In genomic region chr1:32769524-32770220, GRCh38 we compare ENCODE assay signal across 16 cellular contexts. TPM values are rescaled to one million over a fixed set of nuclear protein-coding genes. Genes with fewer than 3 reads are reported as not detected.
A peak's percentile ranks its signal among the peaks of the same experiment; 100 is the strongest.
DNase-seq lines count a peak whose midpoint lies in the region; ATAC-seq, FAIRE-seq and TF ChIP-seq lines count a peak whose summit lies in the region.
"Had no signal": no experiment of that assay in that cellular context is flagged by ENCODE, and none has a peak within 500 bp of the region (broad histone marks: within the 10 kb centered on the region; RNA-seq: fewer than 3 reads in every experiment).

No MANE protein-coding gene starts in this region.

- H3K27me3 ChIP-seq in astrocyte (ENCODE audit: insufficient read depth, low read length) (no peaks in the 10 kb centered on the region), keratinocyte (ENCODE audit: control insufficient read depth, extremely low read depth, insufficient read depth, low read length) (no peaks in the 10 kb centered on the region), gastroesophageal sphincter (no peaks in the 10 kb centered on the region)

- H3K4me3 Mint-ChIP-seq in HFFc6 (no peak overlapping the region; the same call in 1 of the 2 replicates), astrocyte (ENCODE audit: unreplicated experiment) (no peak overlapping the region), WTC11 (no peak overlapping the region)
- no peak overlapping the region for H3K4me3 Mint-ChIP-seq in activated T-cell treated with anti-CD3 and anti-CD28 coated beads, Interleukin-2, amount 50 U/mL, for 24 hours
- H3K4me3 Mint-ChIP-seq: activated T-cell treated with anti-CD3 and anti-CD28 coated beads, Interleukin-2, amount 50 U/mL, for 72 hours had no signal

- CTCF ChIA-PET in WTC11 (lab: Charles Lee) = interaction anchor here (6.6 to 10.0 kb wide), 2 partner anchors 13 to 59 kb away, joined by 89 to 262 read pairs; no protein-coding TSS in a partner anchor

- POLR2A ChIA-PET in WTC11 (lab: Charles Lee) = no interaction called here

- H3K27ac Mint-ChIP-seq in HFFc6 (peak overlapping the region; percentile 66), astrocyte (ENCODE audit: unreplicated experiment) (no peak overlapping the region), WTC11 (no peak overlapping the region)
- H3K27ac Mint-ChIP-seq in activated T-cell treated with anti-CD3 and anti-CD28 coated beads, Interleukin-2, amount 50 U/mL, for 24 hours = no peak overlapping the region
- H3K27ac Mint-ChIP-seq: activated T-cell treated with anti-CD3 and anti-CD28 coated beads, Interleukin-2, amount 50 U/mL, for 72 hours had no signal

- H3K79me2 ChIP-seq in astrocyte (ENCODE audit: insufficient read depth, low read length) (peaks cover 26% of the 10 kb centered on the region), keratinocyte (ENCODE audit: control insufficient read depth, insufficient read depth, low read length) (peaks cover 30% of the 10 kb centered on the region)

- H3K9me3 Mint-ChIP-seq in HFFc6 = no peaks in the 10 kb centered on the region
- no peaks in the 10 kb centered on the region for H3K9me3 Mint-ChIP-seq in astrocyte (ENCODE audit: unreplicated experiment)
- H3K9me3 Mint-ChIP-seq in WTC11 = no peaks in the 10 kb centered on the region
- H3K9me3 Mint-ChIP-seq in activated T-cell treated with anti-CD3 and anti-CD28 coated beads, Interleukin-2, amount 50 U/mL, for 24 hours = no peaks in the 10 kb centered on the region
- H3K9me3 Mint-ChIP-seq: activated T-cell treated with anti-CD3 and anti-CD28 coated beads, Interleukin-2, amount 50 U/mL, for 72 hours had no signal

- TF ChIP-seq CTCF in HFFc6 (IDR thresholded peaks at IDR 0.05) (no peak), astrocyte (IDR thresholded peaks at IDR 0.05; ENCODE audit: insufficient read depth, low read depth, low read length) (no peak), keratinocyte (optimal IDR thresholded peaks at IDR 0.05 in 1 of 3, IDR thresholded peaks at IDR 0.05 in 1 of 3, conservative IDR thresholded peaks at IDR 0.05 in 1 of 3; ENCODE audit: extremely low read depth in 1 of 3, insufficient read depth in 2 of 3, low read length in 3 of 3) (no peak), WTC11 (IDR thresholded peaks at IDR 0.05) (no peak), gastroesophageal sphincter (IDR thresholded peaks at IDR 0.05) (no peak)

- TF ChIP-seq EP300 in gastroesophageal sphincter (IDR thresholded peaks at IDR 0.05) = no peak

- H3K4me2 ChIP-seq in astrocyte (ENCODE audit: low read length) = no peak overlapping the region
- H3K4me2 ChIP-seq in keratinocyte (ENCODE audit: control insufficient read depth, extremely low read depth, insufficient read depth, low read depth, low read length) = peak overlapping the region; percentile 35

- dilution Hi-C loops in keratinocyte (cut with MboI; ENCODE audit: extremely low pct_ligation_motif_present, low sequenced_read_pairs) = no loop called here

- H3K36me3 Mint-ChIP-seq in HFFc6 (ENCODE audit: low read depth) = no peaks in the 10 kb centered on the region; the same call in 1 of the 2 replicates
- H3K36me3 Mint-ChIP-seq in astrocyte (ENCODE audit: low read depth, unreplicated experiment) = peaks cover 18% of the 10 kb centered on the region
- H3K36me3 Mint-ChIP-seq in WTC11 = peaks cover 21% of the 10 kb centered on the region
- H3K36me3 Mint-ChIP-seq in activated T-cell treated with anti-CD3 and anti-CD28 coated beads, Interleukin-2, amount 50 U/mL, for 24 hours (ENCODE audit: low read depth) = peaks cover 22% of the 10 kb centered on the region

- peaks cover 2% of the 10 kb centered on the region for H3K27me3 Mint-ChIP-seq in HFFc6 (ENCODE audit: insufficient read depth)
- H3K27me3 Mint-ChIP-seq in astrocyte (ENCODE audit: low read depth, unreplicated experiment) = no peaks in the 10 kb centered on the region
- no peaks in the 10 kb centered on the region for H3K27me3 Mint-ChIP-seq in WTC11 (ENCODE audit: low read depth)
- no peaks in the 10 kb centered on the region for H3K27me3 Mint-ChIP-seq in activated T-cell treated with anti-CD3 and anti-CD28 coated beads, Interleukin-2, amount 50 U/mL, for 24 hours

- DNase-seq in AG08395 (ENCODE audit: low spot score) (peak; percentile 68), HFFc6 (no peak), astrocyte (ENCODE audit: low read depth) (peak; percentile 37), keratinocyte (ENCODE audit: low read depth, low spot score) (no peak), WTC11 (ENCODE audit: low spot score) (no peak), cortex of kidney (lab: John Stamatoyannopoulos, UW) (no peak)
- no peak for DNase-seq in activated T-cell treated with anti-CD3 and anti-CD28 coated beads, Interleukin-2, amount 50 U/mL, for 24 hours
- DNase-seq: activated CD4-positive, alpha-beta T cell treated with anti-CD3 and anti-CD28 coated beads for 1 hour; activated T-cell treated with anti-CD3 and anti-CD28 coated beads, Interleukin-2, amount 50 U/mL, for 72 hours; NCI-H146; NCI-H748 treated with DMSO at 0.1 percent for 48 hours; stimulated activated naive CD4-positive, alpha-beta T cell treated with Interleukin-2 at 50 U/mL for 16 hours had no signal

- H3K9me1 ChIP-seq in keratinocyte (ENCODE audit: control insufficient read depth, extremely low read depth, insufficient read depth, low read length) = no peaks in the 10 kb centered on the region

- H3K36me3 ChIP-seq in astrocyte (ENCODE audit: insufficient read depth, low read length) (peaks cover 5% of the 10 kb centered on the region), keratinocyte (ENCODE audit: control insufficient read depth in 2 of 2, extremely low read depth in 1 of 2, insufficient read depth in 2 of 2, low read length in 2 of 2) (peaks cover 28 to 37% of the 10 kb centered on the region in 2 experiments), gastroesophageal sphincter (peaks cover 0 to 54% of the 10 kb centered on the region in 2 donors)

- peaks cover 29% of the 10 kb centered on the region for H4K20me1 ChIP-seq in astrocyte (ENCODE audit: insufficient read depth, low read length)
- H4K20me1 ChIP-seq in keratinocyte (ENCODE audit: control insufficient read depth, extremely low read depth, insufficient read depth, low read length) = peaks cover 10% of the 10 kb centered on the region

- H3K9ac ChIP-seq in astrocyte (ENCODE audit: low read length) (no peak overlapping the region), keratinocyte (ENCODE audit: control insufficient read depth, extremely low read depth, insufficient read depth, low read length) (no peak overlapping the region)

- H3K4me3 ChIP-seq in astrocyte (ENCODE audit: insufficient read depth, low read depth, low read length) (no peak overlapping the region), keratinocyte (ENCODE audit: control insufficient read depth in 2 of 3, extremely low read depth in 1 of 3, insufficient read depth in 2 of 3, low read depth in 1 of 3, low read length in 3 of 3) (no peak overlapping the region), gastroesophageal sphincter (no peak overlapping the region)
- H3K4me3 ChIP-seq: SK-N-MC had no signal

- no peak for ATAC-seq in WTC11
- no peak for ATAC-seq in gastroesophageal sphincter
- ATAC-seq: HepG2 had no signal

- FAIRE-seq in astrocyte (lab: Jason Lieb, UNC) (no peak), keratinocyte (lab: Jason Lieb, UNC) (peak; percentile 57)
- FAIRE-seq: HepG2 had no signal

- TF ChIP-seq POLR2A in gastroesophageal sphincter (IDR thresholded peaks at IDR 0.05) = no peak

- H3K9me3 ChIP-seq in astrocyte (ENCODE audit: insufficient read depth, low read depth, low read length) (no peaks in the 10 kb centered on the region), keratinocyte (ENCODE audit: control insufficient read depth, low read depth, low read length) (no peaks in the 10 kb centered on the region), gastroesophageal sphincter (no peaks in the 10 kb centered on the region)

- H3K4me1 ChIP-seq in astrocyte (ENCODE audit: insufficient read depth, low read length) (peaks cover 23% of the 10 kb centered on the region), keratinocyte (ENCODE audit: control insufficient read depth, extremely low read depth, insufficient read depth, low read length) (peaks cover 42% of the 10 kb centered on the region), gastroesophageal sphincter (peaks cover 0 to 53% (median 29%) of the 10 kb centered on the region in 3 donors)

- H3K4me1 Mint-ChIP-seq in HFFc6 (ENCODE audit: low read depth) = peaks cover 16% of the 10 kb centered on the region
- peaks cover 53% of the 10 kb centered on the region for H3K4me1 Mint-ChIP-seq in astrocyte (ENCODE audit: low read depth, unreplicated experiment)
- peaks cover 61% of the 10 kb centered on the region for H3K4me1 Mint-ChIP-seq in WTC11
- peaks cover 2% of the 10 kb centered on the region for H3K4me1 Mint-ChIP-seq in activated T-cell treated with anti-CD3 and anti-CD28 coated beads, Interleukin-2, amount 50 U/mL, for 24 hours (ENCODE audit: low read depth)

- 75 to 77% methylated on average over 1 to 8 of the region's 32 CpGs for WGBS in gastroesophageal sphincter (ENCODE audit: low coverage in 1 of 2), 2 donors

- H2AFZ ChIP-seq in astrocyte (ENCODE audit: low read depth, low read length) (no peak overlapping the region), keratinocyte (ENCODE audit: control insufficient read depth, low read length) (no peak overlapping the region)

- H3K27ac ChIP-seq in astrocyte (ENCODE audit: low read depth, low read length) = no peak overlapping the region
- H3K27ac ChIP-seq in keratinocyte (ENCODE audit: control insufficient read depth, insufficient read depth, low read length) = no peak overlapping the region
- H3K27ac ChIP-seq in gastroesophageal sphincter = no peak overlapping the region
- H3K27ac ChIP-seq: epithelial cell of prostate, SK-N-MC had no signal

RNA-seq across cellular contexts. Expression of gene YARS1, which starts 47.5 kb away (rescaled TPM):
- total RNA-seq in HFFc6 (2021; fragmentation: NEBNext Ultra II Directional; extraction: Animal tissue kit (Norgen Biotek cat#: 25700)) = 100 to 1,000 TPM in 4 of 6 experiments, 10 to 100 TPM in 2; 92.5 to 122 (median 107) TPM
- total RNA-seq in astrocyte (214 and 219 TPM in 2 replicates), WTC11 (2021) (142 to 197 TPM (median 154 TPM) in 3 replicates), gastroesophageal sphincter (10 to 100 TPM; 29.1 to 54.1 (median 46.0) TPM)
- 32.0 to 97.4 TPM (median 68.4 TPM) in 3 replicates for polyA plus RNA-seq in keratinocyte
- 241 TPM for polyA plus RNA-seq in keratinocyte (2011; ENCODE audit: low read depth)
- 54.2 and 93.1 TPM in 2 replicates for polyA plus RNA-seq in keratinocyte (2011; cell fraction: cytosol; rRNA removed)
- polyA plus RNA-seq in keratinocyte (2011; cell fraction: nucleus; rRNA removed) = 103 and 117 TPM in 2 replicates
- polyA plus RNA-seq in keratinocyte (2012; ENCODE audit: low replicate concordance) = 86.9 and 135 TPM in 2 replicates
- polyA minus RNA-seq in keratinocyte = 39.1 to 147 TPM (median 82.5 TPM) in 3 replicates
- 38.0 TPM for polyA minus RNA-seq in keratinocyte (2011; cell fraction: cytosol; rRNA and poly(A)+ RNA removed)
- 38.4 and 63.9 TPM in 2 replicates for polyA minus RNA-seq in keratinocyte (2011; cell fraction: nucleus; rRNA and poly(A)+ RNA removed)

RNA-seq across cellular contexts. Expression of gene S100PBP, which starts 47.8 kb away (rescaled TPM):
- total RNA-seq in HFFc6 (2021; fragmentation: NEBNext Ultra II Directional; extraction: Animal tissue kit (Norgen Biotek cat#: 25700)) = 10 to 100 TPM; 20.0 to 24.9 (median 21.6) TPM
- total RNA-seq in astrocyte (39.9 and 40.3 TPM in 2 replicates), WTC11 (2021) (62.9 to 73.2 TPM (median 70.2 TPM) in 3 replicates), gastroesophageal sphincter (10 to 100 TPM; 25.4 to 46.9 (median 29.8) TPM)
- 16.2 to 29.0 TPM (median 19.6 TPM) in 3 replicates for polyA plus RNA-seq in keratinocyte
- polyA plus RNA-seq in keratinocyte (2011; ENCODE audit: low read depth) = 6.1 TPM
- polyA plus RNA-seq in keratinocyte (2011; cell fraction: cytosol; rRNA removed) = 8.9 and 15.4 TPM in 2 replicates
- 43.0 and 45.2 TPM in 2 replicates for polyA plus RNA-seq in keratinocyte (2011; cell fraction: nucleus; rRNA removed)
- 8.5 and 11.2 TPM in 2 replicates for polyA plus RNA-seq in keratinocyte (2012; ENCODE audit: low replicate concordance)
- polyA minus RNA-seq in keratinocyte = 9.4 to 37.5 TPM (median 16.7 TPM) in 3 replicates
- 7.9 TPM for polyA minus RNA-seq in keratinocyte (2011; cell fraction: cytosol; rRNA and poly(A)+ RNA removed)
- 21.9 and 48.9 TPM in 2 replicates for polyA minus RNA-seq in keratinocyte (2011; cell fraction: nucleus; rRNA and poly(A)+ RNA removed)

Comparison
In these comparisons a context has a peak if more than half of its experiments do, and no peak if none do; other contexts are left out.
1. DNase-seq: peak in AG08395 (single experiment) and astrocyte (single experiment); none in HFFc6 (single experiment), keratinocyte (single experiment), WTC11 (single experiment), cortex of kidney (single experiment) and activated T-cell treated with anti-CD3 and anti-CD28 coated beads, Interleukin-2, amount 50 U/mL, for 24 hours (single experiment).